In the genomic region with DNA sequence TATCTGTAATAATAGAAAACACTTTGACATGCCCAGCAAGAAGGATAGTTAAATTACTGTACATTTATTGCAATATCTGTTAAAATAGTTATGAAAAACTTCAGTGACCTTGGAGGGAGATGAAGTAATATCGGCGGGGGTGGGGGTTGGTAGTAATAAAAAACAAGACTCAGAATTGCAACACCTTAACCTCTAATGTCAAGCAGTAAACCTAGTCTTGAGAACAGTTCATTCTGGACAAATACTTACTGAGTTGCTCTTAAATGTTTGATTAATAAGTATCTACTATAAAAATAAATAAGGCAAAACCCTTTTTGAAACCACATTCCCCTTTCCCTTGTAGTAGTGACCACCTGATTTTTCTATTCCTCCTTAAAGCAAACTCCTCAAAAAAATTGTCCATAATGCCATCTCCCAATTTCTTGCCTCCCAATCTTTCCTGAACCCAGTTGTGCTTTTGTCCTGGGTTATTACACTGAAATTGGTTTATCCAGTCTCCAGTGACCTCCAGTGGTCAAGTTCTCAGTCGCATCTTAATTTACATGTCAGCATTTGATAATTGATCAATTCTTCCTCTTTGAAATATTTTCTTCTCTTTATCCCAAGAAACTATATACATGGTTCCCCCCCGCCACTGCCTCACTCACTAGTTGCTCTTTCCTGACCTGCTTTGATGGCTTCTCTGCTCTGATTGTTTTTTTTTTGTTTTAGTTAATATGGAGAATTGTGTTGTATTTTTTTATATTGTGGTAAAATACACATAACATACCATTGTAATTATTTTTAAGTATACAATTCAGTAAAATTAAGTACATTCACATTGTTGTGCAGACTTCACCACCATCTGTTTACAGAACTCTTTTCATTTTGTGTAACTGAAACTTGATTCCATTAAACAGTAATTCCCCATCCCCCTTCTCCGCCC, we compare ENCODE assay signal across 8 cellular contexts. TPM values are rescaled to one million over a fixed set of nuclear protein-coding genes. Genes with fewer than 3 reads are reported as not detected.
DNase-seq lines count a peak whose midpoint lies in the region; ATAC-seq and TF ChIP-seq lines count a peak whose summit lies in the region.

No MANE protein-coding gene starts in this region.

- H3K9me3 ChIP-seq in DND-41 (ENCODE audit: insufficient read depth, low read length, severe bottlenecking) (no peaks in the 10 kb centered on the region), adrenal gland (replicated peaks in 1 of 3) (no peaks in the 10 kb centered on the region), right cardiac atrium (ENCODE audit: control insufficient read depth, low read length) (no peaks in the 10 kb centered on the region), gastrocnemius medialis (no peaks in the 10 kb centered on the region)

- H3K4me1 ChIP-seq in DND-41 (ENCODE audit: insufficient read depth, low read length) (peaks cover 40% of the 10 kb centered on the region), adrenal gland (replicated peaks in 1 of 2) (peaks cover 21 to 50% of the 10 kb centered on the region in 2 donors), right cardiac atrium (ENCODE audit: control insufficient read depth, insufficient read depth, low read length) (peaks cover 3% of the 10 kb centered on the region), gastrocnemius medialis (peaks cover 28 to 39% of the 10 kb centered on the region in 2 donors)

- H3K27me3 ChIP-seq in DND-41 (ENCODE audit: insufficient read depth, low read length, poor library complexity) (no peaks in the 10 kb centered on the region), adrenal gland (no peaks in the 10 kb centered on the region), right cardiac atrium (ENCODE audit: control insufficient read depth, insufficient read depth) (no peaks in the 10 kb centered on the region), gastrocnemius medialis (no peaks in the 10 kb centered on the region)

- no peak overlapping the region for H3K9ac ChIP-seq in DND-41 (ENCODE audit: low read depth, low read length)

- TF ChIP-seq CTCF in 22Rv1 (IDR thresholded peaks at IDR 0.05): peak; percentile 73
- TF ChIP-seq CTCF in DND-41 (IDR thresholded peaks at IDR 0.05; ENCODE audit: borderline replicate concordance, extremely low read depth, low read length, poor library complexity, severe bottlenecking): peak; percentile 52
- TF ChIP-seq CTCF in adrenal gland (IDR thresholded peaks at IDR 0.05): peak; percentile 41 to 85 (median 72)
- TF ChIP-seq CTCF in gastrocnemius medialis (IDR thresholded peaks at IDR 0.05 in 4 of 5, conservative IDR thresholded peaks at IDR 0.05 in 1 of 5): peak; percentile 58 to 72 (median 68)

- no peak for TF ChIP-seq POLR2A in adrenal gland (IDR thresholded peaks at IDR 0.05)
- TF ChIP-seq POLR2A in gastrocnemius medialis (IDR thresholded peaks at IDR 0.05): no peak

- no peak overlapping the region for H3K4me2 ChIP-seq in DND-41 (ENCODE audit: insufficient read depth, low read length)

- H3K36me3 ChIP-seq in DND-41 (ENCODE audit: insufficient read depth, low read length) (no peaks in the 10 kb centered on the region), adrenal gland (replicated peaks in 1 of 2) (no peaks in the 10 kb centered on the region), gastrocnemius medialis (no peaks in the 10 kb centered on the region)

- intact Hi-C loops in adrenal gland (cut with DNase I) (loop anchor here (5.0 to 10.0 kb wide), 2 partner anchors 142 to 149 kb away; no protein-coding TSS in a partner anchor), right cardiac atrium (cut with DNase I) (loop anchor here (2.0 to 5.0 kb wide), 3 partner anchors 144 to 149 kb away; no protein-coding TSS in a partner anchor), gastrocnemius medialis (cut with DNase I; ENCODE audit: low total_unique reads) (loop anchor here (1.0 kb wide), 1 partner anchor 148 kb away; no protein-coding TSS in a partner anchor)

- in situ Hi-C loops in gastrocnemius medialis (cut with MboI; ENCODE audit: low sequenced_read_pairs in 4 of 4): loop anchor here in 3 of 4 donors (5.0 to 10.0 kb wide), 2 partner anchors 149 to 152 kb away; partner anchors contain the start of genes ADORA3 (in 1 of the 3) and TMIGD3 (in 1 of the 3)

- no peak overlapping the region for H2AFZ ChIP-seq in DND-41 (ENCODE audit: low read depth, low read length)

- ATAC-seq in DND-41 (ENCODE audit: insufficient read depth, low read depth) (no peak), right cardiac atrium (peak; percentile 60 to 72), gastrocnemius medialis (peak; percentile 73 to 81), HG03108 (IDR thresholded peaks at IDR 0.05; ENCODE audit: unreplicated experiment) (no peak)

- no peak overlapping the region for H3K4me3 ChIP-seq in DND-41 (ENCODE audit: low read depth in 1 of 2, low read length in 2 of 2)
- H3K4me3 ChIP-seq in adrenal gland: no peak overlapping the region
- H3K4me3 ChIP-seq in right cardiac atrium (ENCODE audit: low read length): no peak overlapping the region
- H3K4me3 ChIP-seq in gastrocnemius medialis: no peak overlapping the region

- WGBS in adrenal gland, 4 donors: 35 to 39% (median 36%) methylated on average over 5 of the region's 5 CpGs
- WGBS in right cardiac atrium: 53% methylated on average over 5 of the region's 5 CpGs

- H3K79me2 ChIP-seq in DND-41 (ENCODE audit: insufficient read depth, low read length): peaks cover 63% of the 10 kb centered on the region

- no peak overlapping the region for H3K27ac ChIP-seq in 22Rv1
- H3K27ac ChIP-seq in DND-41 (ENCODE audit: low read length): no peak overlapping the region
- H3K27ac ChIP-seq in adrenal gland: peak overlapping the region in 3 of 5 donors; percentile 38 to 42 (median 41)
- no peak overlapping the region for H3K27ac ChIP-seq in right cardiac atrium (ENCODE audit: low read length)
- peak overlapping the region; percentile 32 to 47 (median 41) for H3K27ac ChIP-seq in gastrocnemius medialis

- H4K20me1 ChIP-seq in DND-41 (ENCODE audit: insufficient read depth, low read length): peaks cover 6% of the 10 kb centered on the region; the same call in 1 of the 2 replicates

- DNase-seq in DND-41 (no peak), NCI-H1092 treated with DMSO at 0.1 percent for 48 hours (lab: John Stamatoyannopoulos, UW) (peak; percentile 29), adrenal gland (peak; percentile 25 to 64 (median 45)), right cardiac atrium (no peak), gastrocnemius medialis (peak in 1 of 2 donors; percentile 28), NCI-H187 treated with DMSO at 0.1 percent for 48 hours (lab: John Stamatoyannopoulos, UW) (no peak)

RNA-seq across cellular contexts. Expression of gene RAP1A, which starts 36.8 kb away (rescaled TPM):
- total RNA-seq in adrenal gland: 100 to 1,000 TPM in 1 of 8 donors, 10 to 100 TPM in 7; 23.1 to 101 (median 68.6) TPM
- 100 to 1,000 TPM in 1 of 3 donors, 10 to 100 TPM in 2; 45.4 to 157 (median 56.1) TPM for polyA plus RNA-seq in adrenal gland
- 100 to 1,000 TPM; 104 to 128 (median 111) TPM for total RNA-seq in right cardiac atrium
- polyA plus RNA-seq in right cardiac atrium: 110 TPM
- 10 to 100 TPM; 49.4 to 72.1 (median 57.9) TPM for total RNA-seq in gastrocnemius medialis

Comparison
In these comparisons a context has a peak if more than half of its experiments do, and no peak if none do; other contexts are left out.
1. H3K27ac ChIP-seq: peak in adrenal gland (3 of 5) and gastrocnemius medialis (4 of 4); none in 22Rv1 (single experiment), DND-41 (single experiment) and right cardiac atrium (single experiment).
2. ATAC-seq: peak in right cardiac atrium (2 of 2) and gastrocnemius medialis (2 of 2); none in DND-41 (single experiment) and HG03108 (single experiment).
3. DNase-seq: peak in NCI-H1092 treated with DMSO at 0.1 percent for 48 hours (single experiment) and adrenal gland (7 of 7); none in DND-41 (single experiment), right cardiac atrium (0 of 3) and NCI-H187 treated with DMSO at 0.1 percent for 48 hours (single experiment).
4. Peak in every context shown above with its lines, with median percentiles within 50 percentile points of each other: CTCF ChIP-seq.